14 cellular contexts compared by ENCODE assay signal in genomic region chr13:99150575-99151370, GRCh38. TPM values are rescaled to one million over a fixed set of nuclear protein-coding genes. Genes with fewer than 3 reads are reported as not detected.
DNase-seq lines count a peak whose midpoint lies in the region; ATAC-seq, FAIRE-seq and TF ChIP-seq lines count a peak whose summit lies in the region.
"Had no signal": no experiment of that assay in that cellular context is flagged by ENCODE, and none has a peak within 500 bp of the region (broad histone marks: within the 10 kb centered on the region; RNA-seq: fewer than 3 reads in every experiment).

No MANE protein-coding gene starts in this region.

- DNase-seq in ELR (ENCODE audit: low read depth) (peak; percentile 83), MG63 (peak; percentile 80), osteoblast (ENCODE audit: insufficient read length, low spot score, missing footprints) (peak; percentile 82), GM13976 (ENCODE audit: low spot score) (no peak)
- DNase-seq in T-helper 2 cell treated with Interferon-gamma antibody and Interleukin-4, amounts not matched to agents 5 μg/mL and 100 μg/mL, for 36 hours (ENCODE audit: low spot score), result no peak
- DNase-seq: activated CD4-positive, alpha-beta T cell treated with anti-CD3 and anti-CD28 coated beads for 1 hour; activated naive CD8-positive, alpha-beta T cell treated with anti-CD3 and anti-CD28 coated beads, Interleukin-2, amount 10 ng/mL, durations not matched to agents 7 days and 5 days; NCI-H187 had no signal

- TF ChIP-seq CTCF in osteoblast (IDR thresholded peaks at IDR 0.05; ENCODE audit: extremely low read depth, low read depth, low read length) (no peak), GM13976 (IDR thresholded peaks at IDR 0.05; ENCODE audit: borderline replicate concordance, control extremely low read depth, extremely low read depth, insufficient read depth, missing control alignments) (no peak)

- H3K27me3 ChIP-seq in MG63 (no peaks in the 10 kb centered on the region), osteoblast (ENCODE audit: insufficient read depth, low read length) (no peaks in the 10 kb centered on the region)

- no peaks in the 10 kb centered on the region for H3K36me3 Mint-ChIP-seq in T-helper 2 cell treated with Interferon-gamma antibody and Interleukin-4, amounts not matched to agents 5 μg/mL and 100 μg/mL, for 36 hours (ENCODE audit: low read depth)

- no peaks in the 10 kb centered on the region for H3K79me2 ChIP-seq in osteoblast (ENCODE audit: insufficient read depth, low read length)

- H3K4me3 ChIP-seq in MG63 (no peak overlapping the region), osteoblast (ENCODE audit: insufficient read depth, low read length) (no peak overlapping the region)

- peak; percentile 59 for FAIRE-seq in endometrium (lab: Jason Lieb, UNC)
- FAIRE-seq: endothelial cell of umbilical vein, G401.6 had no signal

- peaks cover 2% of the 10 kb centered on the region for H3K27me3 Mint-ChIP-seq in T-helper 2 cell treated with Interferon-gamma antibody and Interleukin-4, amounts not matched to agents 5 μg/mL and 100 μg/mL, for 36 hours (ENCODE audit: low read depth)
- H3K27me3 Mint-ChIP-seq: activated naive CD8-positive, alpha-beta T cell treated with anti-CD3 and anti-CD28 coated beads, Interleukin-2, amount 10 ng/mL, durations not matched to agents 7 days and 5 days had no signal

- H3K36me3 ChIP-seq in MG63 (no peaks in the 10 kb centered on the region), osteoblast (ENCODE audit: insufficient read depth, low read length) (no peaks in the 10 kb centered on the region)

- in situ Hi-C loops in GM13976 (cut with MboI; ENCODE audit: low sequenced_read_pairs, unreplicated experiment), result no loop called here

- peaks cover 28% of the 10 kb centered on the region for H3K4me1 ChIP-seq in osteoblast (ENCODE audit: insufficient read depth, low read length)

- H3K9me3 ChIP-seq in MG63, result no peaks in the 10 kb centered on the region
- no peaks in the 10 kb centered on the region for H3K9me3 ChIP-seq in osteoblast (ENCODE audit: low read depth, low read length)

- no peak overlapping the region for H3K27ac Mint-ChIP-seq in T-helper 2 cell treated with Interferon-gamma antibody and Interleukin-4, amounts not matched to agents 5 μg/mL and 100 μg/mL, for 36 hours
- H3K27ac Mint-ChIP-seq: activated naive CD8-positive, alpha-beta T cell treated with anti-CD3 and anti-CD28 coated beads, Interleukin-2, amount 10 ng/mL, durations not matched to agents 7 days and 5 days had no signal

- no peaks in the 10 kb centered on the region for H4K20me1 ChIP-seq in osteoblast (ENCODE audit: insufficient read depth, low read length)

- H3K4me2 ChIP-seq in osteoblast (ENCODE audit: insufficient read depth, low read length), result peak overlapping the region; percentile 38

- peaks cover 6% of the 10 kb centered on the region for H3K4me1 Mint-ChIP-seq in T-helper 2 cell treated with Interferon-gamma antibody and Interleukin-4, amounts not matched to agents 5 μg/mL and 100 μg/mL, for 36 hours (ENCODE audit: low read depth)

- H3K9me3 Mint-ChIP-seq in T-helper 2 cell treated with Interferon-gamma antibody and Interleukin-4, amounts not matched to agents 5 μg/mL and 100 μg/mL, for 36 hours, result no peaks in the 10 kb centered on the region

- peak overlapping the region; percentile 42 for H3K27ac ChIP-seq in osteoblast (ENCODE audit: low read depth, low read length)

- H3K4me3 Mint-ChIP-seq in T-helper 2 cell treated with Interferon-gamma antibody and Interleukin-4, amounts not matched to agents 5 μg/mL and 100 μg/mL, for 36 hours, result no peak overlapping the region
- H3K4me3 Mint-ChIP-seq: activated naive CD8-positive, alpha-beta T cell treated with anti-CD3 and anti-CD28 coated beads, Interleukin-2, amount 10 ng/mL, durations not matched to agents 7 days and 5 days had no signal

- ATAC-seq in HG02798 (IDR thresholded peaks at IDR 0.05; ENCODE audit: poor library complexity, unreplicated experiment) (no peak), HG02571 (IDR thresholded peaks at IDR 0.05; ENCODE audit: unreplicated experiment) (no peak)
- ATAC-seq: Right ventricle myocardium inferior had no signal

- peak overlapping the region; percentile 6 for H2AFZ ChIP-seq in osteoblast (ENCODE audit: low read length)

RNA-seq across cellular contexts. Expression of gene UBAC2, which starts 49.9 kb away (rescaled TPM):
- 80.9 and 92.4 TPM in 2 replicates for total RNA-seq in MG63 (2014; rRNA removed; shearing (Covaris generic); ENCODE audit: low replicate concordance)
- total RNA-seq in osteoblast, result 36.9 and 43.3 TPM in 2 replicates

Comparison
In these comparisons a context has a peak if more than half of its experiments do, and no peak if none do; other contexts are left out.
1. DNase-seq: peak in ELR (single experiment), MG63 (single experiment) and osteoblast (single experiment); none in GM13976 (single experiment) and T-helper 2 cell treated with Interferon-gamma antibody and Interleukin-4, amounts not matched to agents 5 μg/mL and 100 μg/mL, for 36 hours (single experiment).